1 cellular context compared by ENCODE assay signal in the genomic region with DNA sequence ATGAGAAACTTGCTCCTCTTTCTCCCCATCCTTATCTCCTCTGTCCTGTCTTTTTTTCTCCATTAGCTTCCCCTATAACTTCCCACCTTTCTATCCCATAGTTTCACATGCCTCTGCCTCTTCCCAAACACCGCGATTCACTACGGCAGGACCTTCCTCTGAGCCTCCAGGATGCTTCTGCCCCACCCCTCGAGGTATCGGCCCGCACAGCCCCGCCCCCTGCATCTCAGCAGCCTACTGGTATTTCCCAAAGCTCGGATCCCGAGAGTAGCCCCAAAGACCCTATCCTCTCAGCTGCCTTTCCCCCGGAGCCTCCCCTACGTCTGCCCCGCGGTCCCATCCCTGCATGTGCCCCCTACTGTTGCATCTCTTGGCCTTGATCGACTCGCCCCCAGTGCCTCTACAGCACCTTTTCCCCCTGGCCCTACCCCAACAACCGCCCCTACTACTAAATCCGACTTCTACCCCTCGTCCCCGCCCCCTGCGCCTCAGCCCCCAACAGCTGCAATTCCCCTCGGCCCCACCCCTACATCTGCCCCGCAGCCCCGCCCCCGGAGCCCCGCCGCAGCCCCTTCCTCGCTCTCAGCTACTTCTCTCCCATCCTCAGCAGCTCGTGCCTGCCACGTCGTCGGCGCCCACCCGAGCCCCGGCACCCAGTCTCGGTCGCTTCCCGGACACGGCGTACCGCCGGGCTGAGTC.
TF ChIP-seq lines count a peak whose summit lies in the region.

No MANE protein-coding gene starts in this region.

TF ChIP-seq in endothelial cell of umbilical vein, 7 proteins besides CTCF, POLR2A, EP300 and RAD21:
- TF ChIP-seq, protein P1, sequence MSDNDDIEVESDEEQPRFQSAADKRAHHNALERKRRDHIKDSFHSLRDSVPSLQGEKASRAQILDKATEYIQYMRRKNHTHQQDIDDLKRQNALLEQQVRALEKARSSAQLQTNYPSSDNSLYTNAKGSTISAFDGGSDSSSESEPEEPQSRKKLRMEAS (IDR thresholded peaks at IDR 0.05; ENCODE audit: insufficient read depth, insufficient read length) = no peak
- no peak for TF ChIP-seq POLR2AphosphoS5 (IDR thresholded peaks at IDR 0.05; ENCODE audit: insufficient read depth, low read depth, low read length)
- TF ChIP-seq GATA2 (IDR thresholded peaks at IDR 0.05; ENCODE audit: insufficient read depth, insufficient read length, low read depth, low read length) = no peak
- TF ChIP-seq MYC (IDR thresholded peaks at IDR 0.05; ENCODE audit: low read depth, low read length) = no peak
- TF ChIP-seq EZH2 (IDR thresholded peaks at IDR 0.05; ENCODE audit: borderline replicate concordance, low read depth, low read length, severe bottlenecking) = no peak
- no peak for TF ChIP-seq FOS (IDR thresholded peaks at IDR 0.05; ENCODE audit: borderline replicate concordance, insufficient read depth, low read length)
- TF ChIP-seq JUN (IDR thresholded peaks at IDR 0.05; ENCODE audit: borderline replicate concordance, insufficient read depth, insufficient read length, low read depth) = no peak
